1 cellular context compared by ENCODE assay signal in genomic region chr14:76812422-76813383, GRCh38.
TF ChIP-seq lines count a peak whose summit lies in the region.

ANGEL1 (minus strand) TSS chr14:76812882; CDS start chr14:76812827, 55 bp downstream.

TF ChIP-seq in HepG2, 621 proteins besides CTCF, POLR2A, EP300 and RAD21 (continued from another document and continues in another):
- TF ChIP-seq ZNF275 (CRISPR knock-in tag; IDR thresholded peaks at IDR 0.05; ENCODE audit: borderline replicate concordance) = no peak
- no peak for TF ChIP-seq ZNF20 (CRISPR knock-in tag; IDR thresholded peaks at IDR 0.05)
- no peak for TF ChIP-seq CREB3 (CRISPR knock-in tag; IDR thresholded peaks at IDR 0.05)
- 0 out of 4 replicates have a peak, but pooled peaks of 1 of the 2 experiments have one; percentile 32 for TF ChIP-seq ATF4 (CRISPR knock-in tag; IDR thresholded peaks at IDR 0.05)
- no peak for TF ChIP-seq ZNF512 (CRISPR knock-in tag; IDR thresholded peaks at IDR 0.05)
- TF ChIP-seq EEA1 (CRISPR knock-in tag; IDR thresholded peaks at IDR 0.05; ENCODE audit: borderline replicate concordance) = peak; percentile 84; the same call in 1 of the 2 replicates
- TF ChIP-seq YEATS4 (CRISPR knock-in tag; IDR thresholded peaks at IDR 0.05; ENCODE audit: borderline replicate concordance) = peak; percentile 84; the same call in 1 of the 2 replicates
- TF ChIP-seq NKX3-1 (CRISPR knock-in tag; IDR thresholded peaks at IDR 0.05) = no peak
- peak; percentile 66; the same call in 1 of the 2 replicates for TF ChIP-seq ZNF770 (CRISPR knock-in tag; IDR thresholded peaks at IDR 0.05)
- TF ChIP-seq ATF2 (CRISPR knock-in tag; IDR thresholded peaks at IDR 0.05) = peak; percentile 51; the same call in 1 of the 2 replicates
- peak; percentile 85 for TF ChIP-seq MNT (IDR thresholded peaks at IDR 0.05)
- TF ChIP-seq KLF9 (CRISPR knock-in tag; IDR thresholded peaks at IDR 0.05; ENCODE audit: low read depth) = no peak
- no peak for TF ChIP-seq ZNF432 (CRISPR knock-in tag; IDR thresholded peaks at IDR 0.05; ENCODE audit: borderline replicate concordance)
- TF ChIP-seq ZNF747 (CRISPR knock-in tag; IDR thresholded peaks at IDR 0.05; ENCODE audit: borderline replicate concordance) = peak; percentile 71; the same call in 1 of the 2 replicates
- peak; percentile 91 for TF ChIP-seq GABPB1 (CRISPR knock-in tag; IDR thresholded peaks at IDR 0.05)
- peak; percentile 93 for TF ChIP-seq ZNF788 (CRISPR knock-in tag; IDR thresholded peaks at IDR 0.05; ENCODE audit: borderline replicate concordance)
- TF ChIP-seq SOX5 (CRISPR knock-in tag; IDR thresholded peaks at IDR 0.05; ENCODE audit: borderline replicate concordance) = peak; percentile 55
- peak; percentile 80 for TF ChIP-seq ZNF772 (CRISPR knock-in tag; IDR thresholded peaks at IDR 0.05)
- TF ChIP-seq NONO (IDR thresholded peaks at IDR 0.05) = no peak
- peak; percentile 82 for TF ChIP-seq NONO (CRISPR knock-in tag; conservative IDR thresholded peaks at IDR 0.05)
- TF ChIP-seq TMF1 (CRISPR knock-in tag; IDR thresholded peaks at IDR 0.05; ENCODE audit: low read depth) = peak; percentile 88; the same call in 1 of the 2 replicates
- peak; percentile 85 for TF ChIP-seq ARNTL (CRISPR knock-in tag; IDR thresholded peaks at IDR 0.05)
- no peak for TF ChIP-seq CC2D1A (CRISPR knock-in tag; IDR thresholded peaks at IDR 0.05)
- peak; percentile 39; the same call in 1 of the 2 replicates for TF ChIP-seq NR2C2 (CRISPR knock-in tag; IDR thresholded peaks at IDR 0.05; ENCODE audit: borderline replicate concordance)
- TF ChIP-seq PLSCR1 (CRISPR knock-in tag; IDR thresholded peaks at IDR 0.05; ENCODE audit: borderline replicate concordance) = peak; percentile 88; the same call in 1 of the 2 replicates
- peak; percentile 75 for TF ChIP-seq SRY (CRISPR knock-in tag; IDR thresholded peaks at IDR 0.05)
- peak; percentile 96 for TF ChIP-seq SAP130 (CRISPR knock-in tag; IDR thresholded peaks at IDR 0.05; ENCODE audit: low read depth)
- TF ChIP-seq ZNF496 (CRISPR knock-in tag; IDR thresholded peaks at IDR 0.05; ENCODE audit: insufficient replicate concordance) = no peak
- peak; percentile 44; the same call in 1 of the 2 replicates for TF ChIP-seq ZNF691 (CRISPR knock-in tag; IDR thresholded peaks at IDR 0.05; ENCODE audit: borderline replicate concordance, low read depth)
- peak; percentile 91 for TF ChIP-seq RFX1 (IDR thresholded peaks at IDR 0.05)
- TF ChIP-seq RCOR2 (CRISPR knock-in tag; IDR thresholded peaks at IDR 0.05) = no peak
- TF ChIP-seq FOXP1 (IDR thresholded peaks at IDR 0.05) = no peak
- no peak for TF ChIP-seq FOXP1 (CRISPR knock-in tag; IDR thresholded peaks at IDR 0.05)
- TF ChIP-seq KDM3A (CRISPR knock-in tag; IDR thresholded peaks at IDR 0.05; ENCODE audit: low read depth) = no peak
- no peak; the same call in 1 of the 2 replicates for TF ChIP-seq BCL3 (CRISPR knock-in tag; IDR thresholded peaks at IDR 0.05)
- TF ChIP-seq ZNF138 (CRISPR knock-in tag; IDR thresholded peaks at IDR 0.05; ENCODE audit: low read depth) = no peak
- TF ChIP-seq HIC2 (CRISPR knock-in tag; IDR thresholded peaks at IDR 0.05; ENCODE audit: low read depth) = no peak
- peak; percentile 79 for TF ChIP-seq ZSCAN31 (CRISPR knock-in tag; IDR thresholded peaks at IDR 0.05; ENCODE audit: low read depth)
- TF ChIP-seq YEATS2 (CRISPR knock-in tag; IDR thresholded peaks at IDR 0.05; ENCODE audit: borderline replicate concordance) = peak; percentile 86
- TF ChIP-seq ZNF225 (CRISPR knock-in tag; IDR thresholded peaks at IDR 0.05) = no peak
- peak; percentile 89 for TF ChIP-seq BORCS8-MEF2B (CRISPR knock-in tag; IDR thresholded peaks at IDR 0.05)
- TF ChIP-seq ZC3H13 (CRISPR knock-in tag; IDR thresholded peaks at IDR 0.05) = 0 out of 2 replicates have a peak, but pooled peaks have one; percentile 42
- TF ChIP-seq ISL2 (CRISPR knock-in tag; IDR thresholded peaks at IDR 0.05) = no peak
- peak; percentile 78 for TF ChIP-seq RBM39 (IDR thresholded peaks at IDR 0.05; ENCODE audit: low read depth, low read length, poor library complexity, severe bottlenecking)
- peak; percentile 73; the same call in 1 of the 2 replicates for TF ChIP-seq ZNF296 (CRISPR knock-in tag; conservative IDR thresholded peaks at IDR 0.05)
- TF ChIP-seq MEIS1 (CRISPR knock-in tag; IDR thresholded peaks at IDR 0.05; ENCODE audit: borderline replicate concordance) = no peak
- TF ChIP-seq ZBTB2 (CRISPR knock-in tag; IDR thresholded peaks at IDR 0.05; ENCODE audit: low read depth) = no peak
